In the genomic region with DNA sequence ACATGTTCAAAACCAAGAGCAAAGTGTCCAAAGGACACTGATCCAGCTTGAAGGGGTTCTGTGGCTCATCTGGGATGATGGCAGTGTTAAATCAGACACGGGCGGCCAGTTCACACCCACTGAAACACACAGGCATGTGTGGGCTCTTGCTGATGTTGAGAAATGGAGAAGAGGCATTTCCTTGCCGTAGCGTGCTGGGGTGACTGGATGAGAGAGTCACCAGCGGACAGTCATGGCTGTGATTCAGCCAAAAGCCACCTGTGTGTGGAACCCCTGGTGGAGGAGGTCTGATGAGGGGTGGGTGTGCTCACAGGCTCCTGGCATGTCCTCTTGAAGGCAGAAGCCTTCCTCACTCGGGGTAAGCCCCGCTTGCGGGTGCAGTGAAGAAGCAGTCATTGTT, we compare ENCODE assay signal across 1 cellular context.
TF ChIP-seq lines count a peak whose summit lies in the region.

No MANE protein-coding gene starts in this region.

TF ChIP-seq in HEK293, 187 proteins besides CTCF, POLR2A, EP300 and RAD21 (continued from another document):
- TF ChIP-seq ZNF529 (tag by site-specific recombination; IDR thresholded peaks at IDR 0.05; ENCODE audit: insufficient replicate concordance) (no peak), ZSCAN16 (tag by site-specific recombination; IDR thresholded peaks at IDR 0.05) (no peak), ZSCAN23 (tag by site-specific recombination; IDR thresholded peaks at IDR 0.05) (no peak), ZNF350 (tag by site-specific recombination; IDR thresholded peaks at IDR 0.05) (no peak), ZNF223 (tag by site-specific recombination; IDR thresholded peaks at IDR 0.05) (no peak), EGR2 (tag by site-specific recombination; IDR thresholded peaks at IDR 0.05; ENCODE audit: low read depth) (peak; percentile 57), ZNF776 (tag by site-specific recombination; IDR thresholded peaks at IDR 0.05; ENCODE audit: borderline replicate concordance) (no peak), ZNF423 (tag by site-specific recombination; IDR thresholded peaks at IDR 0.05) (no peak), ZNF843 (tag by site-specific recombination; IDR thresholded peaks at IDR 0.05) (no peak), ZNF174 (tag by site-specific recombination; IDR thresholded peaks at IDR 0.05) (no peak), GLI4 (tag by site-specific recombination; IDR thresholded peaks at IDR 0.05) (no peak), ZNF202 (tag by site-specific recombination; IDR thresholded peaks at IDR 0.05; ENCODE audit: borderline replicate concordance) (no peak), ZNF510 (tag by site-specific recombination; IDR thresholded peaks at IDR 0.05; ENCODE audit: insufficient replicate concordance) (no peak), ZNF335 (tag by site-specific recombination; conservative IDR thresholded peaks at IDR 0.05) (no peak), ZSCAN18 (tag by site-specific recombination; IDR thresholded peaks at IDR 0.05) (no peak), YY2 (tag by site-specific recombination; IDR thresholded peaks at IDR 0.05) (no peak), ZNF19 (tag by site-specific recombination; IDR thresholded peaks at IDR 0.05; ENCODE audit: low read depth) (no peak), ZNF660 (tag by site-specific recombination; IDR thresholded peaks at IDR 0.05) (no peak), ZNF677 (tag by site-specific recombination; IDR thresholded peaks at IDR 0.05) (no peak)
- TF ChIP-seq, protein P1, sequence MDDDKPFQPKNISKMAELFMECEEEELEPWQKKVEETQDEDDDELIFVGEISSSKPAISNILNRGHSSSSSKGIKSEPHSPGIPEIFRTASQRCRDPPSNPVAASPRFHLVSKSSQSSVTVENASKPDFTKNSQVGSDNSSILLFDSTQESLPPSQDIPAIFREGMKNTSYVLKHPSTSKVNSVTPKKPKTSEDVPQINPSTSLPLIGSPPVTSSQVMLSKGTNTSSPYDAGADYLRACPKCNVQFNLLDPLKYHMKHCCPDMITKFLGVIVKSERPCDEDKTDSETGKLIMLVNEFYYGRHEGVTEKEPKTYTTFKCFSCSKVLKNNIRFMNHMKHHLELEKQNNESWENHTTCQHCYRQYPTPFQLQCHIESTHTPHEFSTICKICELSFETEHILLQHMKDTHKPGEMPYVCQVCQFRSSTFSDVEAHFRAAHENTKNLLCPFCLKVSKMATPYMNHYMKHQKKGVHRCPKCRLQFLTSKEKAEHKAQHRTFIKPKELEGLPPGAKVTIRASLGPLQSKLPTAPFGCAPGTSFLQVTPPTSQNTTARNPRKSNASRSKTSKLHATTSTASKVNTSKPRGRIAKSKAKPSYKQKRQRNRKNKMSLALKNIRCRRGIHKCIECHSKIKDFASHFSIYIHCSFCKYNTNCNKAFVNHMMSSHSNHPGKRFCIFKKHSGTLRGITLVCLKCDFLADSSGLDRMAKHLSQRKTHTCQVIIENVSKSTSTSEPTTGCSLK (tag by site-specific recombination; IDR thresholded peaks at IDR 0.05) = no peak
- TF ChIP-seq, protein P2, sequence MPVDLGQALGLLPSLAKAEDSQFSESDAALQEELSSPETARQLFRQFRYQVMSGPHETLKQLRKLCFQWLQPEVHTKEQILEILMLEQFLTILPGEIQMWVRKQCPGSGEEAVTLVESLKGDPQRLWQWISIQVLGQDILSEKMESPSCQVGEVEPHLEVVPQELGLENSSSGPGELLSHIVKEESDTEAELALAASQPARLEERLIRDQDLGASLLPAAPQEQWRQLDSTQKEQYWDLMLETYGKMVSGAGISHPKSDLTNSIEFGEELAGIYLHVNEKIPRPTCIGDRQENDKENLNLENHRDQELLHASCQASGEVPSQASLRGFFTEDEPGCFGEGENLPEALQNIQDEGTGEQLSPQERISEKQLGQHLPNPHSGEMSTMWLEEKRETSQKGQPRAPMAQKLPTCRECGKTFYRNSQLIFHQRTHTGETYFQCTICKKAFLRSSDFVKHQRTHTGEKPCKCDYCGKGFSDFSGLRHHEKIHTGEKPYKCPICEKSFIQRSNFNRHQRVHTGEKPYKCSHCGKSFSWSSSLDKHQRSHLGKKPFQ (tag by site-specific recombination; IDR thresholded peaks at IDR 0.05) = peak; percentile 81
- TF ChIP-seq, protein P3, sequence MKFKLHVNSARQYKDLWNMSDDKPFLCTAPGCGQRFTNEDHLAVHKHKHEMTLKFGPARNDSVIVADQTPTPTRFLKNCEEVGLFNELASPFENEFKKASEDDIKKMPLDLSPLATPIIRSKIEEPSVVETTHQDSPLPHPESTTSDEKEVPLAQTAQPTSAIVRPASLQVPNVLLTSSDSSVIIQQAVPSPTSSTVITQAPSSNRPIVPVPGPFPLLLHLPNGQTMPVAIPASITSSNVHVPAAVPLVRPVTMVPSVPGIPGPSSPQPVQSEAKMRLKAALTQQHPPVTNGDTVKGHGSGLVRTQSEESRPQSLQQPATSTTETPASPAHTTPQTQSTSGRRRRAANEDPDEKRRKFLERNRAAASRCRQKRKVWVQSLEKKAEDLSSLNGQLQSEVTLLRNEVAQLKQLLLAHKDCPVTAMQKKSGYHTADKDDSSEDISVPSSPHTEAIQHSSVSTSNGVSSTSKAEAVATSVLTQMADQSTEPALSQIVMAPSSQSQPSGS (tag by site-specific recombination; IDR thresholded peaks at IDR 0.05; ENCODE audit: low read depth) = no peak
TF ChIP-seq in HEK293: peak in this region for 3.
